Comparison of ENCODE assay signal across 12 cellular contexts in the genomic region with DNA sequence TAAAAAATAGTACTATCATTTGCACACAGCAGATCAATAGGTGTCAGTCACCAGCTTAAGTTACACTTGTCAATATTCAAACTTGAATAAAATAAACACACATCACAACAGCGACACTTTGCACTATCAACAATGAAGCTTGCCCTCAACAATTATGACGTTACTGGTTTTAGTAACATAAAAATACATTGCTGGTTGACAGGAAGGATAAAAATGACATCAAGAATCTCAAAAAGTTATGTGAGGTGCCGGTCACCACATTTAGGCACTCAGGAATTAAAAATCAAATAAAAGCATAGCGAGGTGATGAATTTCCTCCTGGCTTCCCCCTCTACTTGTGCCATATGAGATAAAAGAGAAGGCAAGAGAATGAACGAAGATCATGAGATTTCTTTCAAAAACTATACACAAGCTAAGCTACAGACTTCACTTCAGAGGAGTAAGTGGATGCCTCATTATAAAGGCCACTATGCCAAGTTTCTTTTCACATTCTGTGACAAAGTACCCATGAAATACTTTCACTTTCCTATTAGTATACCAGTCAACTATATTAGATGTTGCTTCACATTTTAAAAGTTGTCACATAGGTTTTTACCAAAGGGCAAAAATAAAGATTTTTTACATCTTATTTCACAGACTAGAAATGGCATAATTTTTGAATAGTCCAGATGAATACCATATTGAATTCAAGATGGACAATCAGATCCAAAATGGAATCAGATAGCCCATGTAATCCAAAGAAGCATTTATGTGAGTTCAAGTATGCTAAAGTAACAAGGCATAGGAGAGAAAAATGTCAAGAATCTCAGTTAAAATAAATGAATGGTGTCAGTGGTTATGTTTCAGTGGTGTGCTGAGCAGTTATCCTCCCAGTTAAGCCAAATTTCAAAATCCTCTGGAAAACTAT. TPM values are rescaled to one million over a fixed set of nuclear protein-coding genes. Genes with fewer than 3 reads are reported as not detected.
A peak's percentile ranks its signal among the peaks of the same experiment; 100 is the strongest.
DNase-seq lines count a peak whose midpoint lies in the region; ATAC-seq and TF ChIP-seq lines count a peak whose summit lies in the region.
"Had no signal": no experiment of that assay in that cellular context is flagged by ENCODE, and none has a peak within 500 bp of the region (broad histone marks: within the 10 kb centered on the region; RNA-seq: fewer than 3 reads in every experiment).

No MANE protein-coding gene starts in this region.

- intact Hi-C loops in stomach (cut with DNase I; ENCODE audit: low total_unique reads) = no loop called here

- DNase-seq in AG10803 (ENCODE audit: low read depth) (peak; percentile 61), kidney tubule cell (ENCODE audit: low spot score) (peak; percentile 29), stomach (no peak), BE2C (no peak)
- DNase-seq in activated naive CD8-positive, alpha-beta T cell treated with anti-CD3 and anti-CD28 coated beads for 36 hours = no peak
- DNase-seq: Caco-2, NCI-H524, ovary, thyroid gland had no signal

- H3K9me3 ChIP-seq in stomach (no peaks in the 10 kb centered on the region), BE2C (no peaks in the 10 kb centered on the region)
- H3K9me3 ChIP-seq: Caco-2, ovary, thyroid gland had no signal

- no peak overlapping the region for H3K27ac ChIP-seq in stomach
- H3K27ac ChIP-seq: ovary, thyroid gland had no signal

- no peaks in the 10 kb centered on the region for H3K27me3 ChIP-seq in stomach
- no peaks in the 10 kb centered on the region for H3K27me3 ChIP-seq in BE2C
- H3K27me3 ChIP-seq: ovary, thyroid gland had no signal

- peaks cover 5 to 30% (median 24%) of the 10 kb centered on the region in 4 donors for H3K4me1 ChIP-seq in stomach
- H3K4me1 ChIP-seq in BE2C = no peaks in the 10 kb centered on the region

- H3K36me3 ChIP-seq in stomach = no peaks in the 10 kb centered on the region
- H3K36me3 ChIP-seq in BE2C = no peaks in the 10 kb centered on the region
- H3K36me3 ChIP-seq: ovary, thyroid gland had no signal

- H3K4me1 Mint-ChIP-seq in activated naive CD8-positive, alpha-beta T cell treated with anti-CD3 and anti-CD28 coated beads for 36 hours = peaks cover 25% of the 10 kb centered on the region

- peaks cover 3% of the 10 kb centered on the region for H3K36me3 Mint-ChIP-seq in activated naive CD8-positive, alpha-beta T cell treated with anti-CD3 and anti-CD28 coated beads for 36 hours

- peak overlapping the region; percentile 73 for H3K27ac Mint-ChIP-seq in activated naive CD8-positive, alpha-beta T cell treated with anti-CD3 and anti-CD28 coated beads for 36 hours

- TF ChIP-seq EP300 in stomach (IDR thresholded peaks at IDR 0.05) = no peak

- TF ChIP-seq CTCF in AG10803 (conservative IDR thresholded peaks at IDR 0.05; ENCODE audit: low read length) (no peak), stomach (IDR thresholded peaks at IDR 0.05) (no peak), BE2C (IDR thresholded peaks at IDR 0.05; ENCODE audit: low read depth, low read length) (no peak)

- ATAC-seq in GM18868 (IDR thresholded peaks at IDR 0.05; ENCODE audit: unreplicated experiment) (peak; percentile 24), GM21737 (IDR thresholded peaks at IDR 0.05; ENCODE audit: unreplicated experiment) (no peak), GM19035 (IDR thresholded peaks at IDR 0.05; ENCODE audit: unreplicated experiment) (no peak)

- WGBS in stomach, 5 donors = 63 to 71% (median 67%) methylated on average over 5 of the region's 5 CpGs

- H3K9me3 Mint-ChIP-seq in activated naive CD8-positive, alpha-beta T cell treated with anti-CD3 and anti-CD28 coated beads for 36 hours = peaks cover 3% of the 10 kb centered on the region

- H3K4me3 ChIP-seq in AG10803 (ENCODE audit: low read length) = 0 out of 2 replicates have a peak overlapping the region, but pooled peaks have one; percentile 85
- peak overlapping the region in 2 of 4 donors; percentile 0 to 76 for H3K4me3 ChIP-seq in stomach
- no peak overlapping the region; the same call in 1 of the 2 replicates for H3K4me3 ChIP-seq in BE2C (ENCODE audit: low read depth, low read length)
- H3K4me3 ChIP-seq: ovary, thyroid gland had no signal

- H3K27me3 Mint-ChIP-seq in activated naive CD8-positive, alpha-beta T cell treated with anti-CD3 and anti-CD28 coated beads for 36 hours = peaks cover 5% of the 10 kb centered on the region

- H3K4me3 Mint-ChIP-seq in activated naive CD8-positive, alpha-beta T cell treated with anti-CD3 and anti-CD28 coated beads for 36 hours = peak overlapping the region; percentile 63

- no peak for TF ChIP-seq POLR2A in stomach (IDR thresholded peaks at IDR 0.05)

RNA-seq across cellular contexts. Expression of gene CCDC71L, which starts 3.6 kb away (rescaled TPM):
- total RNA-seq in activated naive CD8-positive, alpha-beta T cell treated with anti-CD3 and anti-CD28 coated beads for 36 hours = 10 to 100 TPM; 16.4 to 17.8 TPM
- total RNA-seq in stomach = 10 to 100 TPM in 2 of 5 donors, 1 to 10 TPM in 3; 1.3 to 92.7 (median 8.1) TPM
- 10 to 100 TPM; 11.1 to 18.2 (median 11.6) TPM for polyA plus RNA-seq in stomach
- 23.8 TPM for polyA plus RNA-seq in BE2C (2012; ENCODE audit: insufficient read depth, insufficient read length, low read depth)

Comparison
In these comparisons a context has a peak if more than half of its experiments do, and no peak if none do; other contexts are left out.
1. DNase-seq: peak in AG10803 (single experiment) and kidney tubule cell (single experiment); none in activated naive CD8-positive, alpha-beta T cell treated with anti-CD3 and anti-CD28 coated beads for 36 hours (single experiment), stomach (single experiment) and BE2C (single experiment).